Comparison of ENCODE assay signal across 14 cellular contexts in genomic region chr19:38036707-38037106, GRCh38.
A peak's percentile ranks its signal among the peaks of the same experiment; 100 is the strongest.
DNase-seq lines count a peak whose midpoint lies in the region; ATAC-seq and TF ChIP-seq lines count a peak whose summit lies in the region.
"Had no signal": no experiment of that assay in that cellular context is flagged by ENCODE, and none has a peak within 500 bp of the region (broad histone marks: within the 10 kb centered on the region; RNA-seq: fewer than 3 reads in every experiment).

No MANE protein-coding gene starts in this region.

- H2BK120ac ChIP-seq in H9 (ENCODE audit: low read depth, low read length, poor library complexity, severe bottlenecking) (no peak overlapping the region), mesenchymal stem cell (ENCODE audit: low read depth, low read length) (no peak overlapping the region)

- H3K14ac ChIP-seq in H9 (ENCODE audit: insufficient read depth, low read length) (peak overlapping the region; percentile 63; the same call in 1 of the 2 replicates), mesenchymal stem cell (ENCODE audit: low read length in 2 of 2) (no peak overlapping the region)

- no peak overlapping the region for H3T11ph ChIP-seq in H9 (ENCODE audit: low read length)

- peaks cover 0 to under 1% of the 10 kb centered on the region in 2 experiments; a peak in 2 of 5 replicates for H3K9me3 Mint-ChIP-seq in H9
- no peaks in the 10 kb centered on the region for H3K9me3 Mint-ChIP-seq in activated CD4-positive, alpha-beta memory T cell treated with anti-CD3 and anti-CD28 coated beads, Interleukin-2, amount 10 ng/mL, durations not matched to agents 7 days and 5 days
- H3K9me3 Mint-ChIP-seq: central memory CD8-positive, alpha-beta T cell had no signal

- no peak overlapping the region for H2BK15ac ChIP-seq in H9 (ENCODE audit: low read depth, low read length)
- H2BK15ac ChIP-seq in mesenchymal stem cell (ENCODE audit: low read depth, poor library complexity, severe bottlenecking), result no peak overlapping the region

- H3K9me3 ChIP-seq in H9 (ENCODE audit: control insufficient read depth, low read depth, low read length) (no peaks in the 10 kb centered on the region), SK-N-SH (no peaks in the 10 kb centered on the region), mesenchymal stem cell (ENCODE audit: control insufficient read depth, low read length) (no peaks in the 10 kb centered on the region)

- no peak overlapping the region for H3K56ac ChIP-seq in H9 (ENCODE audit: insufficient read length, low read depth, low read length)

- H3K4me1 ChIP-seq in ACC112 (ENCODE audit: control insufficient read depth, insufficient read depth, low read length, unreplicated experiment) (peaks cover 16% of the 10 kb centered on the region), H9 (ENCODE audit: insufficient read depth, low read length) (peaks cover 11% of the 10 kb centered on the region; the same call in 1 of the 2 replicates), SK-N-SH (ENCODE audit: control insufficient read depth in 1 of 2, insufficient read depth in 2 of 2, low read depth in 1 of 2, low read length in 1 of 2) (peaks cover 14 to 28% of the 10 kb centered on the region in 2 experiments; a peak in 3 of 4 replicates), mesenchymal stem cell (ENCODE audit: control insufficient read depth, insufficient read depth, low read depth, low read length) (peaks cover 53% of the 10 kb centered on the region)

- H3K4ac ChIP-seq in H9 (ENCODE audit: low read depth, low read length) (no peak overlapping the region), mesenchymal stem cell (ENCODE audit: low read depth in 1 of 2, low read length in 2 of 2) (no peak overlapping the region)

- ATAC-seq in HG02571 (IDR thresholded peaks at IDR 0.05; ENCODE audit: unreplicated experiment) (no peak), HG03469 (IDR thresholded peaks at IDR 0.05; ENCODE audit: unreplicated experiment) (no peak)

- no peak overlapping the region for H2AFZ ChIP-seq in ACC112 (ENCODE audit: low read length, unreplicated experiment)
- H2AFZ ChIP-seq in H9 (ENCODE audit: low read length), result no peak overlapping the region
- H2AFZ ChIP-seq in SK-N-SH (ENCODE audit: low read depth), result no peak overlapping the region
- H2AFZ ChIP-seq in mesenchymal stem cell (ENCODE audit: low read depth, low read length), result no peak overlapping the region

- no peak overlapping the region for H3K4me3 Mint-ChIP-seq in H9
- H3K4me3 Mint-ChIP-seq in activated CD4-positive, alpha-beta memory T cell treated with anti-CD3 and anti-CD28 coated beads, Interleukin-2, amount 10 ng/mL, durations not matched to agents 7 days and 5 days, result no peak overlapping the region
- H3K4me3 Mint-ChIP-seq: central memory CD8-positive, alpha-beta T cell had no signal

- H3K18ac ChIP-seq in H9 (ENCODE audit: insufficient read length, low read depth, low read length) (no peak overlapping the region), mesenchymal stem cell (ENCODE audit: low read depth in 1 of 2, low read length in 2 of 2) (no peak overlapping the region)

- H2BK20ac ChIP-seq in H9 (ENCODE audit: low read depth, low read length, poor library complexity, severe bottlenecking), result no peak overlapping the region

- peak overlapping the region; percentile 37 to 97 (median 93); a peak in 6 of 7 replicates for H3K27ac Mint-ChIP-seq in H9
- H3K27ac Mint-ChIP-seq in activated CD4-positive, alpha-beta memory T cell treated with anti-CD3 and anti-CD28 coated beads, Interleukin-2, amount 10 ng/mL, durations not matched to agents 7 days and 5 days, result no peak overlapping the region

- no peak overlapping the region for H2BK12ac ChIP-seq in H9 (ENCODE audit: insufficient read length, low read depth, low read length)
- no peak overlapping the region for H2BK12ac ChIP-seq in mesenchymal stem cell (ENCODE audit: low read length in 2 of 2)

- H3K4me2 ChIP-seq in H9 (ENCODE audit: insufficient read depth, insufficient read length, low read length), result no peak overlapping the region
- peak overlapping the region; percentile 55; the same call in 1 of the 2 replicates for H3K4me2 ChIP-seq in SK-N-SH
- no peak overlapping the region for H3K4me2 ChIP-seq in mesenchymal stem cell (ENCODE audit: low read length, poor library complexity, severe bottlenecking)

- H3K9me2 ChIP-seq in SK-N-SH, result no peaks in the 10 kb centered on the region

- TF ChIP-seq CTCF in H9 (conservative IDR thresholded peaks at IDR 0.05) (no peak), SK-N-SH (IDR thresholded peaks at IDR 0.05) (no peak)

- H4K8ac ChIP-seq in H9 (replicated peaks; ENCODE audit: insufficient read length, low read depth, low read length) (no peak overlapping the region), mesenchymal stem cell (ENCODE audit: low read length) (no peak overlapping the region)

- no peak for DNase-seq in H9
- DNase-seq in SK-N-SH, result no peak
- DNase-seq in mesenchymal stem cell, result no peak
- DNase-seq in activated CD4-positive, alpha-beta memory T cell treated with anti-CD3 and anti-CD28 coated beads, Interleukin-2, amount 10 ng/mL, durations not matched to agents 7 days and 5 days, result no peak
- DNase-seq in activated CD8-positive, alpha-beta memory T cell treated with anti-CD3 and anti-CD28 coated beads, Interleukin-2, amount 50 U/mL, for 48 hours, result no peak
- DNase-seq: activated naive CD4-positive, alpha-beta T cell treated with anti-CD3 and anti-CD28 coated beads, Interleukin-2, amount 50 U/mL, for 16 hours; DMS53; HCEC 1CT; Kasumi-1; stimulated activated CD4-positive, alpha-beta T cell treated with anti-CD3 and anti-CD28 coated beads, Interleukin-12 subunit alpha, Interleukin-12 subunit beta, amount 100 ng/mL, for 4 hours had no signal

- no CpG with 5 or more reads among the region's 7 CpGs for WGBS in H9 (ENCODE audit: extremely low coverage, insufficient read length, low lambda C conversion rate)
- WGBS in SK-N-SH (ENCODE audit: low lambda C conversion rate), result 72% methylated on average over 3 of the region's 7 CpGs
- 69% methylated on average over 6 of the region's 7 CpGs for WGBS in mesenchymal stem cell

- TF ChIP-seq EP300 in SK-N-SH (IDR thresholded peaks at IDR 0.05; ENCODE audit: borderline replicate concordance in 1 of 2, low read depth in 1 of 2, low read length in 1 of 2), result no peak

- H4K20me1 ChIP-seq in H9 (ENCODE audit: control insufficient read depth, insufficient read depth, insufficient read length), result no peaks in the 10 kb centered on the region
- no peaks in the 10 kb centered on the region for H4K20me1 ChIP-seq in SK-N-SH (ENCODE audit: insufficient read depth)

- peaks cover 33% of the 10 kb centered on the region for H3F3A ChIP-seq in SK-N-SH (replicated peaks; ENCODE audit: insufficient read depth)

- CTCF ChIA-PET in SK-N-SH (lab: Yijun Ruan, JAX), result interaction anchor here (1.9 kb wide), 1 partner anchor 135 kb away, joined by 5 read pairs; no protein-coding TSS in a partner anchor
- CTCF ChIA-PET in activated CD4-positive, alpha-beta memory T cell treated with anti-CD3 and anti-CD28 coated beads, Interleukin-2, amount 10 ng/mL, durations not matched to agents 7 days and 5 days (lab: Charles Lee), result no interaction called here

- no peak overlapping the region for H3K9ac ChIP-seq in H9 (ENCODE audit: extremely low read depth, insufficient read length, low read length)
- peak overlapping the region; percentile 44; the same call in 1 of the 2 replicates for H3K9ac ChIP-seq in SK-N-SH
- no peak overlapping the region for H3K9ac ChIP-seq in mesenchymal stem cell (ENCODE audit: low read length)

- H3K36me3 Mint-ChIP-seq in H9 (ENCODE audit: insufficient read depth in 1 of 3, low read depth in 3 of 3), result peaks cover 0 to 5% (median 3%) of the 10 kb centered on the region in 3 experiments; a peak in 4 of 7 replicates
- no peaks in the 10 kb centered on the region for H3K36me3 Mint-ChIP-seq in activated CD4-positive, alpha-beta memory T cell treated with anti-CD3 and anti-CD28 coated beads, Interleukin-2, amount 10 ng/mL, durations not matched to agents 7 days and 5 days (ENCODE audit: low read depth)

- H2AK5ac ChIP-seq in H9 (ENCODE audit: insufficient read length, low read length), result no peak overlapping the region
- H2AK5ac ChIP-seq in mesenchymal stem cell (ENCODE audit: low read length, severe bottlenecking), result peak overlapping the region; percentile 11

- no peak for TF ChIP-seq RAD21 in SK-N-SH (IDR thresholded peaks at IDR 0.05; ENCODE audit: low read length)

- H3K23ac ChIP-seq in H9 (ENCODE audit: insufficient read length, low read depth, low read length) (no peak overlapping the region), mesenchymal stem cell (ENCODE audit: low read length in 2 of 2) (no peak overlapping the region)

- H3K36me3 ChIP-seq in ACC112 (ENCODE audit: insufficient read depth, low read length) (no peaks in the 10 kb centered on the region), SK-N-SH (replicated peaks in 1 of 2; ENCODE audit: control insufficient read depth in 1 of 2, insufficient read depth in 2 of 2, low read length in 1 of 2) (no peaks in the 10 kb centered on the region), mesenchymal stem cell (ENCODE audit: control insufficient read depth in 1 of 2, insufficient read depth in 2 of 2, low read depth in 1 of 2, low read length in 2 of 2) (peaks cover 0 to 5% of the 10 kb centered on the region in 2 experiments)

- no peaks in the 10 kb centered on the region for H3K23me2 ChIP-seq in H9 (ENCODE audit: insufficient read length, low read depth, low read length, poor library complexity, severe bottlenecking)

- H3K4me3 ChIP-seq in ACC112 (ENCODE audit: low read depth, low read length) (no peak overlapping the region), SK-N-SH (ENCODE audit: low read depth in 2 of 2, low read length in 1 of 2) (no peak overlapping the region), mesenchymal stem cell (ENCODE audit: insufficient read depth in 1 of 2, low read depth in 1 of 2, low read length in 2 of 2) (no peak overlapping the region)

- no peak overlapping the region for H4K5ac ChIP-seq in H9 (ENCODE audit: insufficient read length, low read depth, low read length)

- peaks cover 53 to 58% of the 10 kb centered on the region in 2 experiments for H3K4me1 Mint-ChIP-seq in H9
- H3K4me1 Mint-ChIP-seq in activated CD4-positive, alpha-beta memory T cell treated with anti-CD3 and anti-CD28 coated beads, Interleukin-2, amount 10 ng/mL, durations not matched to agents 7 days and 5 days, result no peaks in the 10 kb centered on the region

- H4K91ac ChIP-seq in H9 (ENCODE audit: insufficient read length, low read depth, low read length), result no peak overlapping the region
- no peak overlapping the region for H4K91ac ChIP-seq in mesenchymal stem cell (ENCODE audit: low read length)

- POLR2A ChIA-PET in SK-N-SH (lab: Yijun Ruan, JAX), result interaction anchor here (0.8 to 1.4 kb wide), 3 partner anchors 32 to 37 kb away, joined by 3 to 4 read pairs (median 4); no protein-coding TSS in a partner anchor
- POLR2A ChIA-PET in activated CD4-positive, alpha-beta memory T cell treated with anti-CD3 and anti-CD28 coated beads, Interleukin-2, amount 10 ng/mL, durations not matched to agents 7 days and 5 days (lab: Charles Lee), result no interaction called here

- no peaks in the 10 kb centered on the region for H3K27me3 ChIP-seq in ACC112 (ENCODE audit: insufficient read depth, low read length)
- H3K27me3 ChIP-seq in H9 (ENCODE audit: insufficient read depth, low read length), result no peaks in the 10 kb centered on the region
- no peaks in the 10 kb centered on the region for H3K27me3 ChIP-seq in SK-N-SH (ENCODE audit: insufficient read depth)
- no peaks in the 10 kb centered on the region for H3K27me3 ChIP-seq in mesenchymal stem cell (ENCODE audit: control insufficient read depth in 1 of 2, insufficient read depth in 1 of 2, low read length in 2 of 2)

- no peaks in the 10 kb centered on the region for H3K27me3 Mint-ChIP-seq in H9 (ENCODE audit: low read depth)
- H3K27me3 Mint-ChIP-seq in activated CD4-positive, alpha-beta memory T cell treated with anti-CD3 and anti-CD28 coated beads, Interleukin-2, amount 10 ng/mL, durations not matched to agents 7 days and 5 days, result no peaks in the 10 kb centered on the region
- H3K27me3 Mint-ChIP-seq: central memory CD8-positive, alpha-beta T cell had no signal

- peak overlapping the region; percentile 54; the same call in 1 of the 2 replicates for H3K27ac ChIP-seq in ACC112 (ENCODE audit: low read depth, low read length)
- H3K27ac ChIP-seq in H9 (ENCODE audit: insufficient read length, low read depth, low read length), result no peak overlapping the region
- H3K27ac ChIP-seq in SK-N-SH (ENCODE audit: low read depth in 2 of 2, low read length in 1 of 2), result peak overlapping the region; percentile 7 to 79; a peak in 2 of 4 replicates
- H3K27ac ChIP-seq in mesenchymal stem cell (ENCODE audit: low read length, poor library complexity, severe bottlenecking), result peak overlapping the region; percentile 99

- H3K79me1 ChIP-seq in H9 (ENCODE audit: insufficient read depth, low read depth, low read length, poor library complexity, severe bottlenecking) (no peaks in the 10 kb centered on the region), mesenchymal stem cell (replicated peaks; ENCODE audit: low read length, poor library complexity, severe bottlenecking) (peaks cover 7% of the 10 kb centered on the region)

- H2BK5ac ChIP-seq in H9 (ENCODE audit: insufficient read length, low read length) (no peak overlapping the region), mesenchymal stem cell (ENCODE audit: low read depth, low read length, poor library complexity, severe bottlenecking) (peak overlapping the region; percentile 24)

- H3K79me2 ChIP-seq in ACC112 (ENCODE audit: control insufficient read depth, insufficient read depth, low read length, unreplicated experiment) (no peaks in the 10 kb centered on the region), H9 (ENCODE audit: insufficient read depth, low read length) (peaks cover 3% of the 10 kb centered on the region; the same call in 1 of the 2 replicates), SK-N-SH (ENCODE audit: insufficient read depth) (peaks cover 51% of the 10 kb centered on the region; the same call in 1 of the 2 replicates)
